In the genomic region with DNA sequence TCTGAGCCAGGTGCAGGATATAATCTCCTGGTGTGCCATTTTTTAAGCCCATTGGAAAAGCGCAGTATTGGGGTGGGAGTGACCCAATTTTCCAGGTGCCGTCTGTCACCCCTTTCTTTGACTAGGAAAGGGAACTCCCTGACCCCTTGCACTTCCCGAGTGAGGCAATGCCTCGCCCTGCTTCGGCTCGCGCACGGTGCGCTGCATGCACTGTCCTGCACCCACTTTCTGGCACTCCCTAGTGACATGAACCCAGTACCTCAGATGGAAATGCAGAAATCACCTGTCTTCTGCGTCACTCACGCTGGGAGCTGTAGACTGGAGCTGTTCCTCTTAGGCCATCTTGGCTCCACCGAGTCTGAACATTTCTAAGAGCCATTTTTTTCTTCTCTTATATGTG, we compare ENCODE assay signal across 1 cellular context.
DNase-seq lines count a peak whose midpoint lies in the region.

No MANE protein-coding gene starts in this region.

- peak; percentile 26 to 29 for DNase-seq in SHP77 (lab: John Stamatoyannopoulos, UW)
